Comparison of ENCODE assay signal across 8 cellular contexts in genomic region chr22:41301085-41302015, GRCh38. TPM values are rescaled to one million over a fixed set of nuclear protein-coding genes. Genes with fewer than 3 reads are reported as not detected.
DNase-seq lines count a peak whose midpoint lies in the region; TF ChIP-seq lines count a peak whose summit lies in the region.

A gene with protein sequence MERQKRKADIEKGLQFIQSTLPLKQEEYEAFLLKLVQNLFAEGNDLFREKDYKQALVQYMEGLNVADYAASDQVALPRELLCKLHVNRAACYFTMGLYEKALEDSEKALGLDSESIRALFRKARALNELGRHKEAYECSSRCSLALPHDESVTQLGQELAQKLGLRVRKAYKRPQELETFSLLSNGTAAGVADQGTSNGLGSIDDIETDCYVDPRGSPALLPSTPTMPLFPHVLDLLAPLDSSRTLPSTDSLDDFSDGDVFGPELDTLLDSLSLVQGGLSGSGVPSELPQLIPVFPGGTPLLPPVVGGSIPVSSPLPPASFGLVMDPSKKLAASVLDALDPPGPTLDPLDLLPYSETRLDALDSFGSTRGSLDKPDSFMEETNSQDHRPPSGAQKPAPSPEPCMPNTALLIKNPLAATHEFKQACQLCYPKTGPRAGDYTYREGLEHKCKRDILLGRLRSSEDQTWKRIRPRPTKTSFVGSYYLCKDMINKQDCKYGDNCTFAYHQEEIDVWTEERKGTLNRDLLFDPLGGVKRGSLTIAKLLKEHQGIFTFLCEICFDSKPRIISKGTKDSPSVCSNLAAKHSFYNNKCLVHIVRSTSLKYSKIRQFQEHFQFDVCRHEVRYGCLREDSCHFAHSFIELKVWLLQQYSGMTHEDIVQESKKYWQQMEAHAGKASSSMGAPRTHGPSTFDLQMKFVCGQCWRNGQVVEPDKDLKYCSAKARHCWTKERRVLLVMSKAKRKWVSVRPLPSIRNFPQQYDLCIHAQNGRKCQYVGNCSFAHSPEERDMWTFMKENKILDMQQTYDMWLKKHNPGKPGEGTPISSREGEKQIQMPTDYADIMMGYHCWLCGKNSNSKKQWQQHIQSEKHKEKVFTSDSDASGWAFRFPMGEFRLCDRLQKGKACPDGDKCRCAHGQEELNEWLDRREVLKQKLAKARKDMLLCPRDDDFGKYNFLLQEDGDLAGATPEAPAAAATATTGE (plus strand): TSS chr22:41301525. CDS start chr22:41320661, 19,136 bp downstream.

- DNase-seq in GDM1 (lab: John Stamatoyannopoulos, UW) = peak; percentile 72
- DNase-seq in H9 = peak; percentile 82
- peak; percentile 78 for DNase-seq in M059J (ENCODE audit: low read depth)
- DNase-seq in SK-N-DZ (ENCODE audit: low spot score) = peak; percentile 83
- DNase-seq in activated naive CD4-positive, alpha-beta T cell treated with anti-CD3 and anti-CD28 coated beads for 36 hours = peak; percentile 88
- DNase-seq in germinal center (ENCODE audit: low spot score) = peak; percentile 91
- peak; percentile 73 for DNase-seq in occipital lobe (lab: John Stamatoyannopoulos, UW)
- DNase-seq in suprapubic skin (ENCODE audit: low spot score in 2 of 2) = peak; percentile 82 to 87

- H4K20me1 ChIP-seq in H9 (ENCODE audit: control insufficient read depth, insufficient read depth, insufficient read length) = no peaks in the 10 kb centered on the region

- H3K79me2 ChIP-seq in H9 (ENCODE audit: insufficient read depth, low read length) = peaks cover 10% of the 10 kb centered on the region; the same call in 1 of the 2 replicates

- H3K9me3 ChIP-seq in H9 (ENCODE audit: control insufficient read depth, low read depth, low read length) (no peaks in the 10 kb centered on the region), suprapubic skin (no peaks in the 10 kb centered on the region)

- H3K9me3 Mint-ChIP-seq in H9 = no peaks in the 10 kb centered on the region
- no peaks in the 10 kb centered on the region for H3K9me3 Mint-ChIP-seq in activated naive CD4-positive, alpha-beta T cell treated with anti-CD3 and anti-CD28 coated beads for 36 hours

- H3K36me3 ChIP-seq in suprapubic skin = no peaks in the 10 kb centered on the region

- TF ChIP-seq EP300 in suprapubic skin (IDR thresholded peaks at IDR 0.05) = no peak

- peak within 1 kb of the TSS; percentile 46 for H3K9ac ChIP-seq in H9 (ENCODE audit: extremely low read depth, insufficient read length, low read length)

- H3K27me3 ChIP-seq in H9 (ENCODE audit: insufficient read depth, low read length) (no peaks in the 10 kb centered on the region), suprapubic skin (no peaks in the 10 kb centered on the region)

- no peak within 1 kb of the TSS for H4K91ac ChIP-seq in H9 (ENCODE audit: insufficient read length, low read depth, low read length)

- H2AFZ ChIP-seq in H9 (ENCODE audit: low read length) = no peak within 1 kb of the TSS

- H4K5ac ChIP-seq in H9 (ENCODE audit: insufficient read length, low read depth, low read length) = no peak within 1 kb of the TSS

- H3T11ph ChIP-seq in H9 (ENCODE audit: low read length) = no peak within 1 kb of the TSS

- peak within 1 kb of the TSS in 1 of 3 experiments; percentile 45; a peak in 2 of 7 replicates for H3K27ac Mint-ChIP-seq in H9
- H3K27ac Mint-ChIP-seq in activated naive CD4-positive, alpha-beta T cell treated with anti-CD3 and anti-CD28 coated beads for 36 hours = peak within 1 kb of the TSS; percentile 76

- peaks cover 10% of the 10 kb centered on the region for H3K23me2 ChIP-seq in H9 (ENCODE audit: insufficient read length, low read depth, low read length, poor library complexity, severe bottlenecking)

- CTCF ChIA-PET in activated naive CD4-positive, alpha-beta T cell treated with anti-CD3 and anti-CD28 coated beads for 36 hours (lab: Charles Lee) = interaction anchor here (0.5 to 1.1 kb wide), 7 partner anchors 9 to 379 kb away, joined by 3 to 4 read pairs (median 3); partner anchors contain the start of gene RANGAP1

- no peaks in the 10 kb centered on the region for H3K79me1 ChIP-seq in H9 (ENCODE audit: insufficient read depth, low read depth, low read length, poor library complexity, severe bottlenecking)

- H2BK120ac ChIP-seq in H9 (ENCODE audit: low read depth, low read length, poor library complexity, severe bottlenecking) = no peak within 1 kb of the TSS

- H3K23ac ChIP-seq in H9 (ENCODE audit: insufficient read length, low read depth, low read length) = no peak within 1 kb of the TSS

- H3K4me2 ChIP-seq in H9 (ENCODE audit: insufficient read depth, insufficient read length, low read length) = peak within 1 kb of the TSS; percentile 89

- TF ChIP-seq POLR2A in suprapubic skin (IDR thresholded peaks at IDR 0.05) = peak in 1 of 2 donors; percentile 26

- intact Hi-C loops in activated naive CD4-positive, alpha-beta T cell treated with anti-CD3 and anti-CD28 coated beads for 36 hours (cut with micrococcal nuclease) = loop anchor here (1.0 to 5.0 kb wide), 5 partner anchors 15 to 321 kb away; partner anchors contain the start of genes DESI1, EP300, RANGAP1 and TEF

- WGBS in H9 (ENCODE audit: extremely low coverage, insufficient read length, low lambda C conversion rate) = no CpG with 5 or more reads among the region's 74 CpGs
- 1% methylated on average over 41 of the region's 74 CpGs for WGBS in suprapubic skin

- H2BK12ac ChIP-seq in H9 (ENCODE audit: insufficient read length, low read depth, low read length) = no peak within 1 kb of the TSS

- H3K4me1 ChIP-seq in H9 (ENCODE audit: insufficient read depth, low read length) (peaks cover 5% of the 10 kb centered on the region; the same call in 1 of the 2 replicates), suprapubic skin (peaks cover 34% of the 10 kb centered on the region)

- H3K27ac ChIP-seq in H9 (ENCODE audit: insufficient read length, low read depth, low read length) (no peak within 1 kb of the TSS), suprapubic skin (peak within 1 kb of the TSS; percentile 79)

- H3K27me3 Mint-ChIP-seq in H9 (ENCODE audit: low read depth) = peaks cover 2% of the 10 kb centered on the region; the same call in 1 of the 2 replicates
- no peaks in the 10 kb centered on the region for H3K27me3 Mint-ChIP-seq in activated naive CD4-positive, alpha-beta T cell treated with anti-CD3 and anti-CD28 coated beads for 36 hours (ENCODE audit: low read depth)

- H3K36me3 Mint-ChIP-seq in H9 (ENCODE audit: insufficient read depth in 1 of 3, low read depth in 3 of 3) = peaks cover 0 to 12% (median 9%) of the 10 kb centered on the region in 3 experiments; a peak in 5 of 7 replicates
- H3K36me3 Mint-ChIP-seq in activated naive CD4-positive, alpha-beta T cell treated with anti-CD3 and anti-CD28 coated beads for 36 hours (ENCODE audit: low read depth) = peaks cover 6% of the 10 kb centered on the region

- peak within 1 kb of the TSS; percentile 73 to 78 for H3K4me3 Mint-ChIP-seq in H9
- H3K4me3 Mint-ChIP-seq in activated naive CD4-positive, alpha-beta T cell treated with anti-CD3 and anti-CD28 coated beads for 36 hours = peak within 1 kb of the TSS; percentile 74

- H3K4me3 ChIP-seq in suprapubic skin = peak within 1 kb of the TSS; percentile 76

- H3K4ac ChIP-seq in H9 (ENCODE audit: low read depth, low read length) = no peak within 1 kb of the TSS

- H3K18ac ChIP-seq in H9 (ENCODE audit: insufficient read length, low read depth, low read length) = peak within 1 kb of the TSS; percentile 37

- no peak within 1 kb of the TSS for H3K56ac ChIP-seq in H9 (ENCODE audit: insufficient read length, low read depth, low read length)

- no peak within 1 kb of the TSS for H2BK5ac ChIP-seq in H9 (ENCODE audit: insufficient read length, low read length)

- no peak within 1 kb of the TSS for H2BK20ac ChIP-seq in H9 (ENCODE audit: low read depth, low read length, poor library complexity, severe bottlenecking)

- H2AK5ac ChIP-seq in H9 (ENCODE audit: insufficient read length, low read length) = no peak within 1 kb of the TSS

- no peak within 1 kb of the TSS for H4K8ac ChIP-seq in H9 (replicated peaks; ENCODE audit: insufficient read length, low read depth, low read length)

- TF ChIP-seq CTCF in H9 (conservative IDR thresholded peaks at IDR 0.05) = peak; percentile 57
- TF ChIP-seq CTCF in suprapubic skin (IDR thresholded peaks at IDR 0.05) = peak in 1 of 2 donors; percentile 67

- H3K14ac ChIP-seq in H9 (ENCODE audit: insufficient read depth, low read length) = peak within 1 kb of the TSS; percentile 37; the same call in 1 of the 2 replicates

- peaks cover 18 to 20% of the 10 kb centered on the region in 2 experiments for H3K4me1 Mint-ChIP-seq in H9
- H3K4me1 Mint-ChIP-seq in activated naive CD4-positive, alpha-beta T cell treated with anti-CD3 and anti-CD28 coated beads for 36 hours (ENCODE audit: low read depth) = peaks cover 37% of the 10 kb centered on the region

- no peak within 1 kb of the TSS for H2BK15ac ChIP-seq in H9 (ENCODE audit: low read depth, low read length)

RNA-seq across cellular contexts. Expression of the gene that starts here (rescaled TPM):
- total RNA-seq in H9 (2021) (67.0 and 69.3 TPM in 2 replicates), occipital lobe (51.3 TPM), suprapubic skin (10 to 100 TPM; 29.7 to 45.7 (median 41.0) TPM)
- total RNA-seq in M059J (2014; rRNA removed; shearing (Covaris generic)) = 19.2 and 36.5 TPM in 2 replicates
- polyA plus RNA-seq in SK-N-DZ (2014; cell fraction: cytosol; rRNA removed) = 41.9 and 43.2 TPM in 2 replicates
- polyA plus RNA-seq in SK-N-DZ (2014; cell fraction: nucleus; rRNA removed) = 46.3 and 53.1 TPM in 2 replicates
- 10 to 100 TPM; 30.0 to 30.3 TPM for total RNA-seq in activated naive CD4-positive, alpha-beta T cell treated with anti-CD3 and anti-CD28 coated beads for 36 hours
